In the genomic region with DNA sequence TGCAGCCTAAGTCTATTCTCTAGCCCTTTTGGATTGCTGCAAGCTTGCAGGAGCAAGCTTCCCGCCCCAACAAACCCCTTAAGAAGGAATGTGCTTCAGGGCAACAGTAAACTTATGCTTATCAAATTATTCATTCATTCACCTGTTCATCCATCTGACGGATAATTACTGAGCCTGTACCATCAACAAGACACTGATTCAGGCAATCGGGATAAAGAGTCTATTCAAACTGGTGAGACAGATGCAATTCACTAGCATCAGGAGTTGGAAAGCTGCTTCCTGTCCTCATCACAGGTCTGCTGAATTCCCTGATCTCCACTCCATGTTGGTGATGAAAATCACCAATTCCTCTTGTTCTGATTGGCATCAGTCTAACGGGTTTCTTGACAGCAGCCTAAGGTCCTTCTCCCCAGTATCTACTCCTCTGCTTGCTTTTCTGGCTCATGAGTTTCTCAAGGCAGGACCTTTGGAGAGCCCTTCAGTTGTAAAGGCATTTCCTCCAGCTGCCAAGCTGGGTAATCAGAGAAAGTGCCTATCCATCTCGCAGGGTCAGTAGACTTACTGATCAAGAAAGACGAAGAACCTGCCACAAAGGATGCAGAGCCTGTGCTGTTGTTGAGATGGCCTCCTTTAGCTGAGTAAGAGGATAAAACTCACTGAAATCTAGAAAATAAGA, we compare ENCODE assay signal across 10 cellular contexts.
"Had no signal": no experiment of that assay in that cellular context is flagged by ENCODE, and none has a peak within 500 bp of the region (broad histone marks: within the 10 kb centered on the region; RNA-seq: fewer than 3 reads in every experiment).

No MANE protein-coding gene starts in this region.

- H3K27me3 Mint-ChIP-seq: IgD-negative memory B cell had no signal

- H3K4me3 Mint-ChIP-seq: HFFc6, IgD-negative memory B cell had no signal

- H3K9me3 ChIP-seq: HAP-1 had no signal

- DNase-seq: GM23248, GOT3, H7, HFFc6, KBM-7 had no signal

- H3K4me1 ChIP-seq: HAP-1 had no signal

- ATAC-seq: HCT116, HepG2 had no signal

- H3K4me3 ChIP-seq: GM23248, HAP-1 had no signal

- H3K27ac ChIP-seq: GM23248, HL-60 had no signal

- H3K36me3 ChIP-seq: HAP-1 had no signal

- H3K27ac Mint-ChIP-seq: HFFc6 had no signal
